Comparison of ENCODE assay signal across 9 cellular contexts in genomic region chr2:37652199-37652640, GRCh38. TPM values are rescaled to one million over a fixed set of nuclear protein-coding genes. Genes with fewer than 3 reads are reported as not detected.
DNase-seq lines count a peak whose midpoint lies in the region; TF ChIP-seq lines count a peak whose summit lies in the region.
"Had no signal": no experiment of that assay in that cellular context is flagged by ENCODE, and none has a peak within 500 bp of the region (broad histone marks: within the 10 kb centered on the region; RNA-seq: fewer than 3 reads in every experiment).

No MANE protein-coding gene starts in this region.

- H3K36me3 ChIP-seq in BLaER1 treated with 17β-estradiol and CSF1 and Interleukin-3, amounts not matched to agents 10 nM and 100 nM: peaks cover 13 to 87% (median 44%) of the 10 kb centered on the region in 11 experiments
- H3K36me3 ChIP-seq in mammary epithelial cell (ENCODE audit: insufficient read depth, low read length): peaks cover 16% of the 10 kb centered on the region
- no peaks in the 10 kb centered on the region for H3K36me3 ChIP-seq in neural progenitor cell
- no peaks in the 10 kb centered on the region for H3K36me3 ChIP-seq in ovary

- H3K27me3 Mint-ChIP-seq in IgD-negative memory B cell (peaks cover 2% of the 10 kb centered on the region), neural progenitor cell (ENCODE audit: insufficient read depth, low read depth) (peaks cover 7% of the 10 kb centered on the region)

- peaks cover 61 to 100% (median 94%) of the 10 kb centered on the region in 10 experiments for H3K4me1 ChIP-seq in BLaER1 treated with 17β-estradiol and CSF1 and Interleukin-3, amounts not matched to agents 10 nM and 100 nM
- peaks cover 67% of the 10 kb centered on the region for H3K4me1 ChIP-seq in mammary epithelial cell (ENCODE audit: insufficient read depth, low read length)
- H3K4me1 ChIP-seq in neural progenitor cell: peaks cover 41% of the 10 kb centered on the region
- peaks cover 7% of the 10 kb centered on the region for H3K4me1 ChIP-seq in ovary (ENCODE audit: insufficient read depth)

- H3K9ac ChIP-seq in BLaER1 treated with 17β-estradiol and CSF1 and Interleukin-3, amounts not matched to agents 10 nM and 100 nM: no peak overlapping the region; a peak in 1 of 22 replicates
- no peak overlapping the region for H3K9ac ChIP-seq in mammary epithelial cell (ENCODE audit: insufficient read depth, low read length)
- H3K9ac ChIP-seq in neural progenitor cell: no peak overlapping the region

- peaks cover 24 to 100% (median 90%) of the 10 kb centered on the region in 11 experiments; a peak in 19 of 22 replicates for H4K20me1 ChIP-seq in BLaER1 treated with 17β-estradiol and CSF1 and Interleukin-3, amounts not matched to agents 10 nM and 100 nM
- no peaks in the 10 kb centered on the region for H4K20me1 ChIP-seq in mammary epithelial cell (ENCODE audit: insufficient read depth, low read length)
- H4K20me1 ChIP-seq in neural progenitor cell (ENCODE audit: low read depth): peaks cover 9% of the 10 kb centered on the region

- H3K4me1 Mint-ChIP-seq in IgD-negative memory B cell (peaks cover 66 to 84% (median 76%) of the 10 kb centered on the region in 3 donors), neural progenitor cell (peaks cover 38% of the 10 kb centered on the region)

- H3K36me3 Mint-ChIP-seq in IgD-negative memory B cell (peaks cover 2% of the 10 kb centered on the region), neural progenitor cell (peaks cover 17% of the 10 kb centered on the region)

- DNase-seq in mammary epithelial cell (peak; percentile 98), neural progenitor cell (ENCODE audit: low spot score) (no peak), ovary (no peak), DMS114 treated with DMSO at 0.1 percent for 48 hours (lab: John Stamatoyannopoulos, UW; ENCODE audit: unreplicated experiment) (no peak), HuH-7.5 (ENCODE audit: low spot score) (no peak), DMS153 (lab: John Stamatoyannopoulos, UW) (no peak)

- H3K9me3 ChIP-seq in BLaER1 treated with 17β-estradiol and CSF1 and Interleukin-3, amounts not matched to agents 10 nM and 100 nM (replicated peaks in 1 of 11): peaks cover 0 to 27% (median 19%) of the 10 kb centered on the region in 11 experiments; a peak in 16 of 22 replicates
- H3K9me3 ChIP-seq in mammary epithelial cell (replicated peaks; ENCODE audit: insufficient read depth, low read length): no peaks in the 10 kb centered on the region
- no peaks in the 10 kb centered on the region for H3K9me3 ChIP-seq in neural progenitor cell (ENCODE audit: low read depth)
- H3K9me3 ChIP-seq in ovary: no peaks in the 10 kb centered on the region

- H3K4me3 Mint-ChIP-seq in IgD-negative memory B cell: peak overlapping the region; percentile 16 to 94 (median 81)
- H3K4me3 Mint-ChIP-seq in neural progenitor cell: no peak overlapping the region

- H3K27ac Mint-ChIP-seq in IgD-negative memory B cell (peak overlapping the region; percentile 92 to 94 (median 92)), neural progenitor cell (peak overlapping the region; percentile 15)

- TF ChIP-seq EP300 in ovary (IDR thresholded peaks at IDR 0.05): no peak

- H3K4me3 ChIP-seq in BLaER1 treated with 17β-estradiol and CSF1 and Interleukin-3, amounts not matched to agents 10 nM and 100 nM: no peak overlapping the region
- no peak overlapping the region for H3K4me3 ChIP-seq in mammary epithelial cell (replicated peaks in 1 of 3; ENCODE audit: insufficient read depth in 1 of 3, low read depth in 2 of 3, low read length in 3 of 3)
- no peak overlapping the region for H3K4me3 ChIP-seq in neural progenitor cell
- no peak overlapping the region for H3K4me3 ChIP-seq in ovary

- in situ Hi-C loops in mammary epithelial cell (cut with MboI; ENCODE audit: low sequenced_read_pairs in 2 of 2): loop anchor here in 1 of 2 donors (10.0 kb wide), 1 partner anchor 237 kb away; no protein-coding TSS in a partner anchor

- no peaks in the 10 kb centered on the region for H3K9me3 Mint-ChIP-seq in IgD-negative memory B cell
- H3K9me3 Mint-ChIP-seq in neural progenitor cell: peaks cover 9% of the 10 kb centered on the region

- intact Hi-C loops in mammary epithelial cell (cut with micrococcal nuclease): loop anchor here (5.0 kb wide), 2 partner anchors 225 to 240 kb away; no protein-coding TSS in a partner anchor
- intact Hi-C loops in ovary (cut with DNase I): no loop called here

- CTCF ChIA-PET in mammary epithelial cell (lab: Charles Lee; ENCODE audit: low non-redundant PET): interaction anchor here (0.5 to 0.7 kb wide), 3 partner anchors 180 to 254 kb away, joined by 3 to 15 read pairs (median 4); no protein-coding TSS in a partner anchor

- BruUV-seq in mammary epithelial cell (replicated peaks; lab: Mats Ljungman, UMichigan): no TSS peak

- peak overlapping the region; percentile 65 to 92 (median 85); a peak in 20 of 22 replicates for H3K4me2 ChIP-seq in BLaER1 treated with 17β-estradiol and CSF1 and Interleukin-3, amounts not matched to agents 10 nM and 100 nM
- H3K4me2 ChIP-seq in mammary epithelial cell (ENCODE audit: insufficient read depth, low read depth, low read length) (peak overlapping the region; percentile 49), neural progenitor cell (no peak overlapping the region)

- H2AFZ ChIP-seq in mammary epithelial cell (ENCODE audit: low read depth, low read length) (no peak overlapping the region), neural progenitor cell (replicated peaks) (no peak overlapping the region)

- H3F3A ChIP-seq in neural progenitor cell (ENCODE audit: low read depth): peaks cover 31% of the 10 kb centered on the region

- peak overlapping the region in 2 of 11 experiments; percentile 60 to 72; a peak in 4 of 22 replicates for H3K27ac ChIP-seq in BLaER1 treated with 17β-estradiol and CSF1 and Interleukin-3, amounts not matched to agents 10 nM and 100 nM
- H3K27ac ChIP-seq in mammary epithelial cell (ENCODE audit: insufficient read depth, low read depth, low read length) (peak overlapping the region; percentile 85), neural progenitor cell (no peak overlapping the region), ovary (no peak overlapping the region)

- no peak for TF ChIP-seq POLR2A in ovary (IDR thresholded peaks at IDR 0.05)

- no peak for TF ChIP-seq CTCF in mammary epithelial cell (conservative IDR thresholded peaks at IDR 0.05 in 1 of 2, IDR thresholded peaks at IDR 0.05 in 1 of 2; ENCODE audit: extremely low read depth in 1 of 2, insufficient read depth in 1 of 2, low read depth in 1 of 2, low read length in 2 of 2)
- TF ChIP-seq CTCF in neural progenitor cell (IDR thresholded peaks at IDR 0.05): no peak
- TF ChIP-seq CTCF in ovary (IDR thresholded peaks at IDR 0.05): no peak

- WGBS in mammary epithelial cell (ENCODE audit: low coverage, missing lambda C conversion rate): 35% methylated on average over 5 of the region's 5 CpGs
- WGBS in ovary, 3 donors: 82 to 85% (median 84%) methylated on average over 5 of the region's 5 CpGs

- no peaks in the 10 kb centered on the region for H3K27me3 ChIP-seq in BLaER1 treated with 17β-estradiol and CSF1 and Interleukin-3, amounts not matched to agents 10 nM and 100 nM
- H3K27me3 ChIP-seq in mammary epithelial cell (ENCODE audit: insufficient read depth, low read length): no peaks in the 10 kb centered on the region
- no peaks in the 10 kb centered on the region for H3K27me3 ChIP-seq in neural progenitor cell
- no peaks in the 10 kb centered on the region for H3K27me3 ChIP-seq in ovary

- peaks cover 97% of the 10 kb centered on the region for H3K79me2 ChIP-seq in mammary epithelial cell (ENCODE audit: insufficient read depth, low read length)
- H3K79me2 ChIP-seq in neural progenitor cell (ENCODE audit: low read depth): peaks cover 82% of the 10 kb centered on the region

- dilution Hi-C loops in mammary epithelial cell (cut with HindIII; ENCODE audit: low sequenced_read_pairs): no loop called here

RNA-seq across cellular contexts. Expression of gene CDC42EP3, which starts 19.2 kb away (rescaled TPM):
- polyA plus RNA-seq in IgD-negative memory B cell (68.3 TPM), mammary epithelial cell (84.4 TPM), ovary (10 to 100 TPM; 27.6 to 40.3 TPM)
- total RNA-seq in mammary epithelial cell (100 to 1,000 TPM in 1 of 2 donors, 10 to 100 TPM in 1; 96.7 to 276 TPM), neural progenitor cell (ENCODE audit: low replicate concordance) (19.7 and 21.2 TPM in 2 replicates), ovary (10 to 100 TPM; 12.0 to 82.7 (median 22.3) TPM)
- polyA minus RNA-seq in mammary epithelial cell: 192 TPM
- total RNA-seq: HepG2 had no signal
